In the genomic region with DNA sequence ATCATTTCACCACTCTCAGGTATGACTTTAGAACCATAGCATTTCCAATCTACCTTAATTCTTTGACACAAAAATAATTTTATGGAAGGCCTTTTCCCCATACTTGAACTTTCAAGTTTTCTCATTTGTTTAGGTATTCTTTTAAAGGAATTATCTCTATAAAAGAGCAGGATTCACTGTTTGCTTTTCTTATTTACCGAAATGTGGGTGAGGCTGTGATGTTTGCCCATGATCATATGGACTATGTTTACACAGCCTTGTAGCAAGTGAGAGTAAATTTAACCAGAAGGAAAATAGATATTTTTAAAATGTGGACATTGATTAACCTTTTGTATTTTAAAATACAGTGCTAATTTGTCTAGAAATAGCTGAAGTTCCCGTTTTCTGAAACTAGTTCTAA, we compare ENCODE assay signal across 12 cellular contexts. TPM values are rescaled to one million over a fixed set of nuclear protein-coding genes. Genes with fewer than 3 reads are reported as not detected.
DNase-seq lines count a peak whose midpoint lies in the region; ATAC-seq and TF ChIP-seq lines count a peak whose summit lies in the region.
"Had no signal": no experiment of that assay in that cellular context is flagged by ENCODE, and none has a peak within 500 bp of the region (broad histone marks: within the 10 kb centered on the region; RNA-seq: fewer than 3 reads in every experiment).

No MANE protein-coding gene starts in this region.

- H3K4me2 ChIP-seq in MM.1S (ENCODE audit: low read depth, low read length): no peak overlapping the region
- no peak overlapping the region for H3K4me2 ChIP-seq in GM23338

- no peak overlapping the region for H3K9ac ChIP-seq in MM.1S (ENCODE audit: low read length)

- TF ChIP-seq EP300 in stomach (IDR thresholded peaks at IDR 0.05): no peak

- H3K9me3 Mint-ChIP-seq in activated CD4-positive, alpha-beta T cell treated with anti-CD3 and anti-CD28 coated beads, Interleukin-2, amount 10 ng/mL, durations not matched to agents 7 days and 5 days: no peaks in the 10 kb centered on the region
- H3K9me3 Mint-ChIP-seq in GM23338: no peaks in the 10 kb centered on the region
- H3K9me3 Mint-ChIP-seq: nephron progenitor cell had no signal

- H3K36me3 Mint-ChIP-seq in activated CD4-positive, alpha-beta T cell treated with anti-CD3 and anti-CD28 coated beads, Interleukin-2, amount 10 ng/mL, durations not matched to agents 7 days and 5 days (ENCODE audit: low read depth): peaks cover 47% of the 10 kb centered on the region
- 0 out of 3 replicates have a peak, but pooled peaks cover 2% of the 10 kb centered on the region for H3K36me3 Mint-ChIP-seq in GM23338 (ENCODE audit: low read depth)

- no peak for DNase-seq in activated CD4-positive, alpha-beta T cell treated with anti-CD3 and anti-CD28 coated beads, Interleukin-2, amount 10 ng/mL, durations not matched to agents 7 days and 5 days
- no peak for DNase-seq in activated CD4-positive, alpha-beta T cell treated with anti-CD3 and anti-CD28 coated beads for 48 hours
- peak; percentile 12 for DNase-seq in NCI-H69 (lab: John Stamatoyannopoulos, UW)
- no peak for DNase-seq in left lung
- no peak for DNase-seq in stomach
- DNase-seq in MM.1S: no peak
- DNase-seq in GM23338 (ENCODE audit: low spot score): no peak
- DNase-seq in putamen (ENCODE audit: low spot score): no peak
- DNase-seq: activated CD4-positive, CD25-positive, alpha-beta regulatory T cell; NCI-H1092; nephron progenitor cell had no signal

- no peaks in the 10 kb centered on the region for H3K27me3 Mint-ChIP-seq in activated CD4-positive, alpha-beta T cell treated with anti-CD3 and anti-CD28 coated beads, Interleukin-2, amount 10 ng/mL, durations not matched to agents 7 days and 5 days
- H3K27me3 Mint-ChIP-seq in GM23338 (ENCODE audit: insufficient read depth, low read depth, poor library complexity): no peaks in the 10 kb centered on the region

- H3K27me3 ChIP-seq in left lung (no peaks in the 10 kb centered on the region), stomach (no peaks in the 10 kb centered on the region), MM.1S (replicated peaks; ENCODE audit: insufficient read depth, low read length) (no peaks in the 10 kb centered on the region), GM23338 (ENCODE audit: insufficient read depth) (no peaks in the 10 kb centered on the region)

- H3K9me3 ChIP-seq in left lung (no peaks in the 10 kb centered on the region), stomach (no peaks in the 10 kb centered on the region), MM.1S (replicated peaks; ENCODE audit: insufficient read depth, low read length) (no peaks in the 10 kb centered on the region)
- H3K9me3 ChIP-seq: HAP-1 had no signal

- no peaks in the 10 kb centered on the region for H4K20me1 ChIP-seq in MM.1S (ENCODE audit: insufficient read depth, low read length)
- H4K20me1 ChIP-seq in GM23338 (replicated peaks; ENCODE audit: insufficient read depth): peaks cover 14% of the 10 kb centered on the region

- no peak for TF ChIP-seq POLR2A in stomach (IDR thresholded peaks at IDR 0.05)

- no peak overlapping the region for H3K4me3 Mint-ChIP-seq in activated CD4-positive, alpha-beta T cell treated with anti-CD3 and anti-CD28 coated beads, Interleukin-2, amount 10 ng/mL, durations not matched to agents 7 days and 5 days
- H3K4me3 Mint-ChIP-seq in GM23338: no peak overlapping the region
- H3K4me3 Mint-ChIP-seq: nephron progenitor cell had no signal

- peak overlapping the region; percentile 43 for H3K27ac Mint-ChIP-seq in activated CD4-positive, alpha-beta T cell treated with anti-CD3 and anti-CD28 coated beads, Interleukin-2, amount 10 ng/mL, durations not matched to agents 7 days and 5 days
- H3K27ac Mint-ChIP-seq in GM23338: no peak overlapping the region

- peak overlapping the region; percentile 63 for H3K27ac ChIP-seq in left lung
- H3K27ac ChIP-seq in stomach: peak overlapping the region in 4 of 5 donors; percentile 41 to 70 (median 56)
- H3K27ac ChIP-seq in MM.1S (ENCODE audit: low read length): no peak overlapping the region
- H3K27ac ChIP-seq in GM23338 (ENCODE audit: low read depth): no peak overlapping the region

- WGBS in stomach, 5 donors: 16 to 43% (median 32%) methylated on average over 2 of the region's 2 CpGs

- intact Hi-C loops in left lung (cut with DNase I): no loop called here
- intact Hi-C loops in stomach (cut with DNase I; ENCODE audit: low total_unique reads): no loop called here

- H2AFZ ChIP-seq in MM.1S (ENCODE audit: low read length) (no peak overlapping the region), GM23338 (no peak overlapping the region)

- POLR2A ChIA-PET in activated CD4-positive, alpha-beta T cell treated with anti-CD3 and anti-CD28 coated beads, Interleukin-2, amount 10 ng/mL, durations not matched to agents 7 days and 5 days (lab: Charles Lee): no interaction called here

- ATAC-seq in left lung (peak; percentile 36), GM23338 (no peak)

- no peak for TF ChIP-seq CTCF in left lung (IDR thresholded peaks at IDR 0.05)
- no peak for TF ChIP-seq CTCF in stomach (IDR thresholded peaks at IDR 0.05)
- TF ChIP-seq CTCF in MM.1S (IDR thresholded peaks at IDR 0.05; ENCODE audit: low read length): no peak
- TF ChIP-seq CTCF in GM23338 (conservative IDR thresholded peaks at IDR 0.05; ENCODE audit: low read depth in 2 of 2): no peak

- CTCF ChIA-PET in activated CD4-positive, alpha-beta T cell treated with anti-CD3 and anti-CD28 coated beads, Interleukin-2, amount 10 ng/mL, durations not matched to agents 7 days and 5 days (lab: Charles Lee): no interaction called here

- H3K9me2 ChIP-seq in MM.1S (replicated peaks; ENCODE audit: insufficient read depth, low read length): no peaks in the 10 kb centered on the region
- H3K9me2 ChIP-seq in GM23338 (ENCODE audit: insufficient read depth): no peaks in the 10 kb centered on the region

- H3K36me3 ChIP-seq in left lung (peaks cover 0 to 13% of the 10 kb centered on the region in 2 donors), stomach (peaks cover 0 to 22% (median 12%) of the 10 kb centered on the region in 4 donors), MM.1S (replicated peaks; ENCODE audit: insufficient read depth, low read length) (no peaks in the 10 kb centered on the region), GM23338 (ENCODE audit: insufficient read depth) (no peaks in the 10 kb centered on the region)
- H3K36me3 ChIP-seq: HAP-1 had no signal

- H3K4me3 ChIP-seq in left lung: no peak overlapping the region
- H3K4me3 ChIP-seq in stomach: no peak overlapping the region
- H3K4me3 ChIP-seq in MM.1S (ENCODE audit: low read length): no peak overlapping the region
- no peak overlapping the region for H3K4me3 ChIP-seq in GM23338
- H3K4me3 ChIP-seq: HAP-1 had no signal

- H3K4me1 Mint-ChIP-seq in activated CD4-positive, alpha-beta T cell treated with anti-CD3 and anti-CD28 coated beads, Interleukin-2, amount 10 ng/mL, durations not matched to agents 7 days and 5 days: peaks cover 52% of the 10 kb centered on the region
- H3K4me1 Mint-ChIP-seq in GM23338: peaks cover 29% of the 10 kb centered on the region

- H3K79me2 ChIP-seq in MM.1S (ENCODE audit: low read length): peaks cover 86% of the 10 kb centered on the region
- H3K79me2 ChIP-seq in GM23338 (replicated peaks; ENCODE audit: insufficient read depth): peaks cover 99% of the 10 kb centered on the region

- H3K4me1 ChIP-seq in left lung (peaks cover 24 to 50% of the 10 kb centered on the region in 2 donors), stomach (peaks cover 34 to 81% (median 66%) of the 10 kb centered on the region in 4 donors), MM.1S (ENCODE audit: low read length) (no peaks in the 10 kb centered on the region), GM23338 (ENCODE audit: insufficient read depth) (peaks cover 11% of the 10 kb centered on the region; the same call in 1 of the 2 replicates)
- H3K4me1 ChIP-seq: HAP-1 had no signal

- H3F3A ChIP-seq in MM.1S (ENCODE audit: insufficient read depth, low read length) (no peaks in the 10 kb centered on the region), GM23338 (replicated peaks; ENCODE audit: low read depth) (no peaks in the 10 kb centered on the region)

TF ChIP-seq in GM23338, 12 proteins besides CTCF, POLR2A, EP300 and RAD21 (continues in another document):
- TF ChIP-seq EZH2 (IDR thresholded peaks at IDR 0.05; ENCODE audit: low read depth, unreplicated experiment) (no peak), NANOG (IDR thresholded peaks at IDR 0.05; ENCODE audit: borderline replicate concordance) (no peak), POLR2AphosphoS5 (IDR thresholded peaks at IDR 0.05; ENCODE audit: low read depth) (no peak)
- TF ChIP-seq, protein P1, sequence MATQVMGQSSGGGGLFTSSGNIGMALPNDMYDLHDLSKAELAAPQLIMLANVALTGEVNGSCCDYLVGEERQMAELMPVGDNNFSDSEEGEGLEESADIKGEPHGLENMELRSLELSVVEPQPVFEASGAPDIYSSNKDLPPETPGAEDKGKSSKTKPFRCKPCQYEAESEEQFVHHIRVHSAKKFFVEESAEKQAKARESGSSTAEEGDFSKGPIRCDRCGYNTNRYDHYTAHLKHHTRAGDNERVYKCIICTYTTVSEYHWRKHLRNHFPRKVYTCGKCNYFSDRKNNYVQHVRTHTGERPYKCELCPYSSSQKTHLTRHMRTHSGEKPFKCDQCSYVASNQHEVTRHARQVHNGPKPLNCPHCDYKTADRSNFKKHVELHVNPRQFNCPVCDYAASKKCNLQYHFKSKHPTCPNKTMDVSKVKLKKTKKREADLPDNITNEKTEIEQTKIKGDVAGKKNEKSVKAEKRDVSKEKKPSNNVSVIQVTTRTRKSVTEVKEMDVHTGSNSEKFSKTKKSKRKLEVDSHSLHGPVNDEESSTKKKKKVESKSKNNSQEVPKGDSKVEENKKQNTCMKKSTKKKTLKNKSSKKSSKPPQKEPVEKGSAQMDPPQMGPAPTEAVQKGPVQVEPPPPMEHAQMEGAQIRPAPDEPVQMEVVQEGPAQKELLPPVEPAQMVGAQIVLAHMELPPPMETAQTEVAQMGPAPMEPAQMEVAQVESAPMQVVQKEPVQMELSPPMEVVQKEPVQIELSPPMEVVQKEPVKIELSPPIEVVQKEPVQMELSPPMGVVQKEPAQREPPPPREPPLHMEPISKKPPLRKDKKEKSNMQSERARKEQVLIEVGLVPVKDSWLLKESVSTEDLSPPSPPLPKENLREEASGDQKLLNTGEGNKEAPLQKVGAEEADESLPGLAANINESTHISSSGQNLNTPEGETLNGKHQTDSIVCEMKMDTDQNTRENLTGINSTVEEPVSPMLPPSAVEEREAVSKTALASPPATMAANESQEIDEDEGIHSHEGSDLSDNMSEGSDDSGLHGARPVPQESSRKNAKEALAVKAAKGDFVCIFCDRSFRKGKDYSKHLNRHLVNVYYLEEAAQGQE (IDR thresholded peaks at IDR 0.05; ENCODE audit: unreplicated experiment): no peak

RNA-seq across cellular contexts. Expression of a gene that starts 26.3 kb away (rescaled TPM):
- 100 to 1,000 TPM; 135 to 154 TPM for total RNA-seq in activated CD4-positive, alpha-beta T cell treated with anti-CD3 and anti-CD28 coated beads, Interleukin-2, amount 10 ng/mL, durations not matched to agents 7 days and 5 days
- total RNA-seq in left lung (10 to 100 TPM; 67.2 to 86.5 TPM), stomach (100 to 1,000 TPM in 1 of 5 donors, 10 to 100 TPM in 4; 83.9 to 126 (median 86.9) TPM)
- polyA plus RNA-seq in stomach (10 to 100 TPM; 21.8 to 56.4 (median 36.9) TPM), GM23338 (2016; fragmentation: Nextera tagmentation; extraction: Ambion mirVana) (15.5 and 18.7 TPM in 2 replicates)
- 67.5 and 73.9 TPM in 2 replicates for total RNA-seq in GM23338 (2014; rRNA removed; shearing (Covaris generic))

Comparison
In these comparisons a context has a peak if more than half of its experiments do, and no peak if none do; other contexts are left out.
1. H3K27ac ChIP-seq: peak in left lung (2 of 2) and stomach (4 of 5); none in MM.1S (single experiment) and GM23338 (single experiment).